In the genomic region with DNA sequence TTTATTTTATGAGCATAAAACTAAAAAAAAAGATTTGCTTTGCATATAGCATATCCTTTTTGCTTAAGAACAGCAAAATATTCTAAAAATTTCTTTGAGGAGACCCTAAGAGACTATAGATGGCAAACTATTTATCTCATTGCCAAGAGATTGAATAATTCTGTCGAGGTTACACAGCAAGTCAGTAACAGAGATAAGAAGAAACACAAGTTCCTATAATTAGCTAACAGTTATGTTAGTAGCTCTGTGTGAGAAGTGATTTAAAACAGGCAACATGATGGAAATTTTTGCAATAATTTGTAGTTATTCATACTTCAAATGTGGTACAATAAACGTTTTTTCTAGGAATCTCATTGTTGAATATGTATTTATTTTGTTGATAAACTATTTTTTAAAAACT, we compare ENCODE assay signal across 21 cellular contexts. TPM values are rescaled to one million over a fixed set of nuclear protein-coding genes. Genes with fewer than 3 reads are reported as not detected.
DNase-seq lines count a peak whose midpoint lies in the region; ATAC-seq, FAIRE-seq and TF ChIP-seq lines count a peak whose summit lies in the region.
"Had no signal": no experiment of that assay in that cellular context is flagged by ENCODE, and none has a peak within 500 bp of the region (broad histone marks: within the 10 kb centered on the region; RNA-seq: fewer than 3 reads in every experiment).

No MANE protein-coding gene starts in this region.

- peaks cover 0 to 11% (median 0%) of the 10 kb centered on the region in 9 donors for H3K36me3 ChIP-seq in heart right ventricle
- H3K36me3 ChIP-seq in uterus = no peaks in the 10 kb centered on the region
- H3K36me3 ChIP-seq: BE2C had no signal

- peak; percentile 41 for FAIRE-seq in A204.1 (lab: Jason Lieb, UNC)
- FAIRE-seq: G401.6, GM12891, GM18507, H54 had no signal

- TF ChIP-seq POLR2A in uterus (IDR thresholded peaks at IDR 0.05) = no peak

- 8 to 11% methylated on average over 2 of the region's 2 CpGs for WGBS in heart right ventricle, 2 donors
- 10% methylated on average over 2 of the region's 2 CpGs for WGBS in right cardiac atrium

- no peaks in the 10 kb centered on the region for H3K36me3 Mint-ChIP-seq in naive thymus-derived CD8-positive, alpha-beta T cell
- H3K36me3 Mint-ChIP-seq: CD4-positive, CD25-positive, alpha-beta regulatory T cell; CD8-positive, alpha-beta memory T cell had no signal

- peak in 7 of 8 donors; percentile 41 to 74 (median 65) for ATAC-seq in heart right ventricle
- ATAC-seq in right cardiac atrium = peak; percentile 37 to 44
- ATAC-seq in naive thymus-derived CD8-positive, alpha-beta T cell = no peak
- ATAC-seq: GM23338, HCT116 had no signal

- H3K4me3 ChIP-seq in heart right ventricle (peak overlapping the region in 7 of 10 donors; percentile 2 to 77 (median 28)), right cardiac atrium (ENCODE audit: low read length) (no peak overlapping the region), uterus (no peak overlapping the region)
- H3K4me3 ChIP-seq: GM23338 had no signal

- POLR2A ChIA-PET in naive thymus-derived CD8-positive, alpha-beta T cell (lab: Charles Lee) = no interaction called here

- TF ChIP-seq CTCF in heart right ventricle (IDR thresholded peaks at IDR 0.05) (no peak), uterus (IDR thresholded peaks at IDR 0.05) (no peak)

- H3K4me1 ChIP-seq in heart right ventricle (peaks cover 0 to 26% (median 10%) of the 10 kb centered on the region in 9 donors), right cardiac atrium (ENCODE audit: control insufficient read depth, insufficient read depth, low read length) (no peaks in the 10 kb centered on the region), uterus (no peaks in the 10 kb centered on the region)
- H3K4me1 ChIP-seq: BE2C had no signal

- no peak overlapping the region for H3K27ac Mint-ChIP-seq in naive thymus-derived CD8-positive, alpha-beta T cell
- H3K27ac Mint-ChIP-seq: CD4-positive, CD25-positive, alpha-beta regulatory T cell; CD8-positive, alpha-beta memory T cell; GM23338; HFFc6 had no signal

- peaks cover 0 to 5% (median 0%) of the 10 kb centered on the region in 9 donors for H3K9me3 Mint-ChIP-seq in naive thymus-derived CD8-positive, alpha-beta T cell
- H3K9me3 Mint-ChIP-seq: GM23338, HFFc6 had no signal

- H3K4me1 Mint-ChIP-seq in naive thymus-derived CD8-positive, alpha-beta T cell = no peaks in the 10 kb centered on the region
- H3K4me1 Mint-ChIP-seq: CD4-positive, CD25-positive, alpha-beta regulatory T cell; CD8-positive, alpha-beta memory T cell had no signal

- H3K27me3 ChIP-seq in heart right ventricle (no peaks in the 10 kb centered on the region), right cardiac atrium (ENCODE audit: control insufficient read depth, insufficient read depth) (no peaks in the 10 kb centered on the region), uterus (no peaks in the 10 kb centered on the region)
- H3K27me3 ChIP-seq: BE2C had no signal

- H3K27me3 Mint-ChIP-seq in naive thymus-derived CD8-positive, alpha-beta T cell = peaks cover 0 to 15% (median 3%) of the 10 kb centered on the region in 5 donors
- H3K27me3 Mint-ChIP-seq: CD4-positive, CD25-positive, alpha-beta regulatory T cell had no signal

- intact Hi-C loops in heart right ventricle (cut with DNase I) = no loop called here
- intact Hi-C loops in right cardiac atrium (cut with DNase I) = loop anchor here in 1 of 4 donors (10.0 kb wide), 1 partner anchor 373 kb away; no protein-coding TSS in a partner anchor
- intact Hi-C loops in uterus (cut with DNase I; ENCODE audit: low total_unique reads) = no loop called here

- peak overlapping the region; percentile 44 to 92 (median 79) for H3K27ac ChIP-seq in heart right ventricle
- no peak overlapping the region for H3K27ac ChIP-seq in right cardiac atrium (ENCODE audit: low read length)
- no peak overlapping the region for H3K27ac ChIP-seq in uterus
- H3K27ac ChIP-seq: HL-60 had no signal

- H3K9me3 ChIP-seq in heart right ventricle = peaks cover 0 to 7% (median 0%) of the 10 kb centered on the region in 11 donors
- H3K9me3 ChIP-seq in right cardiac atrium (ENCODE audit: control insufficient read depth, low read length) = no peaks in the 10 kb centered on the region
- H3K9me3 ChIP-seq in uterus = no peaks in the 10 kb centered on the region
- H3K9me3 ChIP-seq: BE2C had no signal

- DNase-seq in amniotic epithelial cell (ENCODE audit: low read depth) (peak; percentile 20), heart right ventricle (no peak), right cardiac atrium (no peak), uterus (no peak), NCI-H146 treated with DMSO at 0.1 percent for 48 hours (lab: John Stamatoyannopoulos, UW; ENCODE audit: unreplicated experiment) (no peak)
- DNase-seq in naive thymus-derived CD8-positive, alpha-beta T cell = no peak
- DNase-seq: ACHN; BE2C; C1 segment of cervical spinal cord; CD4-positive, CD25-positive, alpha-beta regulatory T cell; CD8-positive, alpha-beta memory T cell; COR-L47; HFFc6 had no signal

- H3K4me3 Mint-ChIP-seq in naive thymus-derived CD8-positive, alpha-beta T cell = no peak overlapping the region
- H3K4me3 Mint-ChIP-seq: CD4-positive, CD25-positive, alpha-beta regulatory T cell; CD8-positive, alpha-beta memory T cell; GM23338; HFFc6 had no signal

RNA-seq across cellular contexts. Expression of a gene that starts 9.1 kb away (rescaled TPM):
- total RNA-seq in heart right ventricle = 100 to 1,000 TPM; 144 to 293 (median 251) TPM
- polyA plus RNA-seq in heart right ventricle = 10 to 100 TPM; 31.1 to 40.0 TPM
- 100 to 1,000 TPM; 134 to 176 (median 148) TPM for total RNA-seq in right cardiac atrium
- 28.7 TPM for polyA plus RNA-seq in right cardiac atrium
- not detected for total RNA-seq in naive thymus-derived CD8-positive, alpha-beta T cell
- not detected for polyA plus RNA-seq in naive thymus-derived CD8-positive, alpha-beta T cell
- total RNA-seq in uterus = 100 to 1,000 TPM in 2 of 4 donors, 10 to 100 TPM in 2; 61.5 to 154 (median 103) TPM

Comparison
In these comparisons a context has a peak if more than half of its experiments do, and no peak if none do; other contexts are left out.
1. H3K27ac ChIP-seq: peak in heart right ventricle (10 of 10); none in right cardiac atrium (single experiment) and uterus (0 of 2).
2. H3K4me3 ChIP-seq: peak in heart right ventricle (7 of 10); none in right cardiac atrium (single experiment) and uterus (0 of 2).
3. ATAC-seq: peak in heart right ventricle (7 of 8) and right cardiac atrium (2 of 2); none in naive thymus-derived CD8-positive, alpha-beta T cell (0 of 2).
4. RNA of a gene that starts 9.1 kb away (total RNA-seq): 144 to 293 TPM in heart right ventricle, 134 to 176 TPM in right cardiac atrium and 61.5 to 154 TPM in uterus; not detected in naive thymus-derived CD8-positive, alpha-beta T cell; every median in the first group is over 10 times any median in the second.